In the genomic region with DNA sequence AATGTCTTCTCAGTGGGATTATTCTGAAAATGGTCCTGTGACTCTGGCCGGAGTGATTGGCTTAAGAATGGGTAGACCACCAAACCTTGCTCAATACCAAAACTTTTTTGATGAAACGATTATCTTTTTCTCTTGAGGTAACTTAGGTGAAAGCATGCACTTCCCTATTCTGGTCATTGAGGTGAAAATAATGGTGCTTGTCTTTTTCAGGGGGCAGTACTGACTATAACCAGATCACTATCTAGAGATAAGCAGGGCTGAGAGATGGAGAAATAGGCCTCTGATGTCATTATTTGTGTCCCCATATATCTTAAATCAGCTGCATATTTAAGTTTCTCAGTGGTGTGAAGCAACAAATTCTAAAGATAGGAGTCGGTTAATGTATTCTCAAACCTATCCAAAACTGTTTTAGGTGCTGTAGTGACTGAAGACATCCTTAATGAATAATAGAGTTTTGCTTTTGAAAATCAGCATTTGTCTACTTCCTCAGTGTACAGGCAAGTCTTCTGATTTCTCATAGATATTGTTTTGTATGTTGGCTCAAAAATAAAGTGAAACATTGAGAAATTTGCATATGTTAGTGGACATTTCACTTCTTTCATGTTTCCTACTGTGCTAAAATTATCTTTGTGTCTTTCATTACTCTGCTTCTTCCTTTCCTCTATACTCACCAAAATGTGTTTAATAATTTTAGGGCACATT, we compare ENCODE assay signal across 11 cellular contexts.
DNase-seq lines count a peak whose midpoint lies in the region; ATAC-seq and TF ChIP-seq lines count a peak whose summit lies in the region.
"Had no signal": no experiment of that assay in that cellular context is flagged by ENCODE, and none has a peak within 500 bp of the region (broad histone marks: within the 10 kb centered on the region; RNA-seq: fewer than 3 reads in every experiment).

No MANE protein-coding gene starts in this region.

- H3K4me1 ChIP-seq in vagina (no peaks in the 10 kb centered on the region), gastroesophageal sphincter (no peaks in the 10 kb centered on the region)

- WGBS in gastroesophageal sphincter (ENCODE audit: low coverage in 1 of 2), 2 donors = 87 to 91% methylated on average over 3 of the region's 3 CpGs

- H3K9me3 ChIP-seq in vagina = no peaks in the 10 kb centered on the region
- peaks cover 0 to 5% (median 0%) of the 10 kb centered on the region in 3 donors for H3K9me3 ChIP-seq in gastroesophageal sphincter

- H3K4me3 ChIP-seq in vagina = no peak overlapping the region
- no peak overlapping the region for H3K4me3 ChIP-seq in gastroesophageal sphincter
- H3K4me3 ChIP-seq: PC-9 had no signal

- intact Hi-C loops in vagina (cut with DNase I) = loop anchor here (5.0 kb wide), 1 partner anchor 1355 kb away; no protein-coding TSS in a partner anchor

- H3K27me3 ChIP-seq in vagina = no peaks in the 10 kb centered on the region
- H3K27me3 ChIP-seq in gastroesophageal sphincter = no peaks in the 10 kb centered on the region

- TF ChIP-seq CTCF in vagina (IDR thresholded peaks at IDR 0.05) (no peak), gastroesophageal sphincter (IDR thresholded peaks at IDR 0.05) (no peak)

- DNase-seq in NAMALWA (ENCODE audit: low spot score) (peak; percentile 13), vagina (ENCODE audit: extremely low spot score in 2 of 2) (no peak), hepatic stellate cell (ENCODE audit: low spot score) (no peak), DMS114 treated with DMSO at 0.1 percent for 48 hours (lab: John Stamatoyannopoulos, UW; ENCODE audit: unreplicated experiment) (no peak)
- DNase-seq: NCI-H187, PC-9 had no signal

- ATAC-seq in GM18517 (IDR thresholded peaks at IDR 0.05; ENCODE audit: unreplicated experiment) (peak; percentile 87), GM21390 (IDR thresholded peaks at IDR 0.05; ENCODE audit: unreplicated experiment) (peak; percentile 82), HG03025 (IDR thresholded peaks at IDR 0.05; ENCODE audit: low FRiP score, unreplicated experiment) (peak; percentile 75), gastroesophageal sphincter (no peak)

- H3K36me3 ChIP-seq in vagina (no peaks in the 10 kb centered on the region), gastroesophageal sphincter (no peaks in the 10 kb centered on the region)

- no peak for TF ChIP-seq EP300 in gastroesophageal sphincter (IDR thresholded peaks at IDR 0.05)

- no peak overlapping the region for H3K27ac ChIP-seq in vagina
- H3K27ac ChIP-seq in gastroesophageal sphincter = no peak overlapping the region
- H3K27ac ChIP-seq: C4-2B, PC-9 had no signal

- TF ChIP-seq POLR2A in vagina (IDR thresholded peaks at IDR 0.05) (no peak), gastroesophageal sphincter (IDR thresholded peaks at IDR 0.05) (no peak)
